13 cellular contexts compared by ENCODE assay signal in the genomic region with DNA sequence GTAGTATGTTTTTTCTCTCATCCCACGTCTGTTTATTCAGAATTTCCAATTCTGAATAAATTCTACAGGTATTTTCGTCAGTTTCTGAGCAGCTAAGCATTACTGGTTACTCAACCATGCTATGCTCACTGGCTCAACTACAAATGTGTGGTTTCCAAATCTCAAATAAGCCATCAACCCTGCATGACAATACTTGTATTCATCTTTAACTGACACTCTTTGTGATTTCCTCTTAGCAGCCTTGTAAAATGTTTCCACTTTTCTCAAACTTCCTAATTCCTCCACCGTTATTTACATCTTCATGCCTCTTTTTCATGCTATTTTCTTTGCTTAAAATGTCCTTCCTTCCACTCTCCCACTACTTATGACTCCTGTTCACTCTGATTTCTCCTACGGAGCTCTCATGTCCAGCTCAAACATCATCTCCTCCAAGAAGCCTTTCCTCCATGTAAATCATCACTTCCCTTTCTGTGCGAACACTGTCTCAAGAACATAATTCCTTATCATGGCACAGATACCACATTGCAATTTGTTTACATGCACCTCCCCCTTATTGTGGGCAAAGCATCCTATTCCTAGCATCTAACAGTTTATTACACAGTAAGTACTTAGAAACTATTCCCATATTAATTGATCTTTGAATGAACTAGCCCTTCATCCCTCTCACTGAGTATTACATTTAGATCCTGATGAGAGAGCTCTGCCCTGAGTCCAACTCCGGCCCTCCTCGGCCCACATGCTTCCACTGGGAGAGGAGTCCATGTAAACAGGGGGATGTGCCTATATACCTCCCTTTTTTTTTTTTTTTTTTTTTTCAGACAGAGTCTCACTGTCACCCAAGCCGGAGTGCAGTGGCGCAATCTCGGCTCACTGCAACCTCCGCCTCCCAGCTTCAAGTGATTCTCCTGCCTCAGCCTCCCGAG. TPM values are rescaled to one million over a fixed set of nuclear protein-coding genes. Genes with fewer than 3 reads are reported as not detected.
A peak's percentile ranks its signal among the peaks of the same experiment; 100 is the strongest.
DNase-seq lines count a peak whose midpoint lies in the region; ATAC-seq, FAIRE-seq and TF ChIP-seq lines count a peak whose summit lies in the region.
"Had no signal": no experiment of that assay in that cellular context is flagged by ENCODE, and none has a peak within 500 bp of the region (broad histone marks: within the 10 kb centered on the region; RNA-seq: fewer than 3 reads in every experiment).

No MANE protein-coding gene starts in this region.

- peak overlapping the region; percentile 87 for H3K4me2 ChIP-seq in GM23248 (ENCODE audit: unreplicated experiment)
- H3K4me2 ChIP-seq: PC-9 had no signal

- H3K9me2 ChIP-seq in GM23248 (ENCODE audit: insufficient read depth) = no peaks in the 10 kb centered on the region

- H3K79me2 ChIP-seq in ACC112 (ENCODE audit: control insufficient read depth, insufficient read depth, low read length, unreplicated experiment) (peaks cover 54% of the 10 kb centered on the region), GM23248 (ENCODE audit: insufficient read depth) (peaks cover 84% of the 10 kb centered on the region)

- H3K9me3 Mint-ChIP-seq in activated naive CD8-positive, alpha-beta T cell treated with anti-CD3 and anti-CD28 coated beads, Interleukin-2, amount 50 U/mL, for 24 hours = no peaks in the 10 kb centered on the region

- H3K27ac ChIP-seq in ACC112 (ENCODE audit: low read depth, low read length) (peak overlapping the region; percentile 77), GM23248 (peak overlapping the region; percentile 74), SJSA1 (peak overlapping the region; percentile 25; the same call in 1 of the 2 replicates)
- H3K27ac ChIP-seq: ovary, PC-9, upper lobe of right lung had no signal

- TF ChIP-seq POLR2A in H54 (IDR thresholded peaks at IDR 0.05; ENCODE audit: low read depth, low read length) = no peak

- H3K27me3 ChIP-seq in ACC112 (ENCODE audit: insufficient read depth, low read length) (no peaks in the 10 kb centered on the region), GM23248 (replicated peaks; ENCODE audit: insufficient read depth) (no peaks in the 10 kb centered on the region), SJSA1 (replicated peaks) (no peaks in the 10 kb centered on the region)
- H3K27me3 ChIP-seq: ovary, upper lobe of right lung had no signal

- H3K27ac Mint-ChIP-seq in activated naive CD8-positive, alpha-beta T cell treated with anti-CD3 and anti-CD28 coated beads, Interleukin-2, amount 50 U/mL, for 24 hours = no peak overlapping the region

- H3K36me3 Mint-ChIP-seq in activated naive CD8-positive, alpha-beta T cell treated with anti-CD3 and anti-CD28 coated beads, Interleukin-2, amount 50 U/mL, for 24 hours (ENCODE audit: low read depth) = no peaks in the 10 kb centered on the region

- 76 to 77% methylated on average over 12 of the region's 12 CpGs for WGBS in GM23248 (ENCODE audit: low coverage in 1 of 2, low lambda C conversion rate in 2 of 2, missing lambda C conversion rate in 2 of 2), 2 experiments

- H3K36me3 ChIP-seq in ACC112 (ENCODE audit: insufficient read depth, low read length) = peaks cover 6% of the 10 kb centered on the region; the same call in 1 of the 2 replicates
- H3K36me3 ChIP-seq in GM23248 (ENCODE audit: low read depth) = no peaks in the 10 kb centered on the region; the same call in 1 of the 2 replicates
- H3K36me3 ChIP-seq in SJSA1 = peaks cover 56% of the 10 kb centered on the region
- H3K36me3 ChIP-seq: ovary had no signal

- H2AFZ ChIP-seq in ACC112 (ENCODE audit: low read length, unreplicated experiment) (peak overlapping the region; percentile 45), GM23248 (peak overlapping the region; percentile 47)
- H2AFZ ChIP-seq: PC-9 had no signal

- in situ Hi-C loops in GM23248 (cut with MboI) = no loop called here

- H3K4me1 ChIP-seq in ACC112 (ENCODE audit: control insufficient read depth, insufficient read depth, low read length, unreplicated experiment) (peaks cover 9% of the 10 kb centered on the region), GM23248 (ENCODE audit: insufficient read depth) (peaks cover 14% of the 10 kb centered on the region), SJSA1 (replicated peaks) (peaks cover 11% of the 10 kb centered on the region)

- peak overlapping the region; percentile 64 for H3K9ac ChIP-seq in GM23248

- H3K4me3 Mint-ChIP-seq in activated naive CD8-positive, alpha-beta T cell treated with anti-CD3 and anti-CD28 coated beads, Interleukin-2, amount 50 U/mL, for 24 hours = no peak overlapping the region

- no peaks in the 10 kb centered on the region for H3K27me3 Mint-ChIP-seq in activated naive CD8-positive, alpha-beta T cell treated with anti-CD3 and anti-CD28 coated beads, Interleukin-2, amount 50 U/mL, for 24 hours

- peaks cover 14% of the 10 kb centered on the region; the same call in 1 of the 2 replicates for H3F3A ChIP-seq in GM23248 (ENCODE audit: insufficient read depth)

- no peaks in the 10 kb centered on the region for H4K20me1 ChIP-seq in GM23248 (ENCODE audit: insufficient read depth)

- H3K4me1 Mint-ChIP-seq in activated naive CD8-positive, alpha-beta T cell treated with anti-CD3 and anti-CD28 coated beads, Interleukin-2, amount 50 U/mL, for 24 hours = peaks cover 7% of the 10 kb centered on the region

- no peak for ATAC-seq in activated naive CD8-positive, alpha-beta T cell treated with anti-CD3 and anti-CD28 coated beads, Interleukin-2, amount 50 U/mL, for 24 hours
- ATAC-seq in GM21423 (IDR thresholded peaks at IDR 0.05; ENCODE audit: unreplicated experiment) (no peak), GM19023 (IDR thresholded peaks at IDR 0.05; ENCODE audit: unreplicated experiment) (no peak)
- ATAC-seq: upper lobe of right lung had no signal

- H3K9me3 ChIP-seq in GM23248 (ENCODE audit: low read depth) (no peaks in the 10 kb centered on the region), SJSA1 (replicated peaks) (no peaks in the 10 kb centered on the region)
- H3K9me3 ChIP-seq: ovary, upper lobe of right lung had no signal

- peak overlapping the region; percentile 67 for H3K4me3 ChIP-seq in ACC112 (ENCODE audit: low read depth, low read length)
- peak overlapping the region; percentile 64 for H3K4me3 ChIP-seq in GM23248
- no peak overlapping the region for H3K4me3 ChIP-seq in SJSA1
- H3K4me3 ChIP-seq: ovary, PC-9, upper lobe of right lung had no signal

- no peak for FAIRE-seq in H54 (lab: Jason Lieb, UNC)
- FAIRE-seq: islet of Langerhans had no signal

- DNase-seq in GM23248 = peak; percentile 60
- DNase-seq in SJSA1 (ENCODE audit: low read depth in 1 of 2, low spot score in 2 of 2) = no peak
- peak; percentile 64 for DNase-seq in fibroblast of peridontal ligament (ENCODE audit: extremely low read depth)
- no peak for DNase-seq in activated naive CD8-positive, alpha-beta T cell treated with anti-CD3 and anti-CD28 coated beads, Interleukin-2, amount 50 U/mL, for 24 hours
- no peak for DNase-seq in H54 (ENCODE audit: insufficient read length, low spot score)
- DNase-seq: NCI-H1092 treated with DMSO at 0.1 percent for 48 hours, ovary, PC-9, upper lobe of right lung had no signal

RNA-seq across cellular contexts. Expression of gene CCDC88A, which starts 10.4 kb away (rescaled TPM):
- 32.4 and 50.2 TPM in 2 replicates for total RNA-seq in GM23248 (2014; rRNA removed; shearing (Covaris generic))
- 25.8 and 30.4 TPM in 2 replicates for polyA plus RNA-seq in GM23248 (2016; fragmentation: Nextera tagmentation; extraction: Ambion mirVana)
- 51.3 and 73.5 TPM in 2 replicates for total RNA-seq in SJSA1 (2014; rRNA removed; shearing (Covaris generic))

Comparison
In these comparisons a context has a peak if more than half of its experiments do, and no peak if none do; other contexts are left out.
1. H3K27ac ChIP-seq: peak in every context shown above with its lines; median percentile 77 in ACC112; 74 in GM23248; 25 in SJSA1.
2. DNase-seq: peak in GM23248 (single experiment) and fibroblast of peridontal ligament (single experiment); none in SJSA1 (0 of 2), activated naive CD8-positive, alpha-beta T cell treated with anti-CD3 and anti-CD28 coated beads, Interleukin-2, amount 50 U/mL, for 24 hours (single experiment) and H54 (single experiment).